ENCODE assay signal across 1 cellular context in genomic region chr3:48301020-48301813, GRCh38.
TF ChIP-seq lines count a peak whose summit lies in the region.

Gene NME6, minus strand, starts transcription at chr3:48301367.

TF ChIP-seq in HepG2, 621 proteins besides CTCF, POLR2A, EP300 and RAD21 (continued from another document):
- TF ChIP-seq ARID5B (CRISPR knock-in tag; IDR thresholded peaks at IDR 0.05) (peak; percentile 38; the same call in 1 of the 2 replicates), PCBP1 (IDR thresholded peaks at IDR 0.05; ENCODE audit: borderline replicate concordance, low read depth, low read length) (no peak; the same call in 1 of the 2 replicates), NFIB (CRISPR knock-in tag; IDR thresholded peaks at IDR 0.05; ENCODE audit: borderline replicate concordance) (peak; percentile 94; the same call in 1 of the 2 replicates), RFX5 (IDR thresholded peaks at IDR 0.05; ENCODE audit: low read depth, low read length) (no peak), RFXANK (CRISPR knock-in tag; IDR thresholded peaks at IDR 0.05) (0 out of 2 replicates have a peak, but pooled peaks have one; percentile 64), KLF13 (CRISPR knock-in tag; IDR thresholded peaks at IDR 0.05) (no peak), RARG (CRISPR knock-in tag; IDR thresholded peaks at IDR 0.05; ENCODE audit: low read depth) (no peak), ZBTB10 (CRISPR knock-in tag; IDR thresholded peaks at IDR 0.05; ENCODE audit: borderline replicate concordance) (peak; percentile 83; the same call in 1 of the 2 replicates), ZNF577 (CRISPR knock-in tag; IDR thresholded peaks at IDR 0.05; ENCODE audit: borderline replicate concordance, low read depth) (no peak), ZFP1 (CRISPR knock-in tag; IDR thresholded peaks at IDR 0.05) (0 out of 2 replicates have a peak, but pooled peaks have one; percentile 20), ZSCAN21 (CRISPR knock-in tag; IDR thresholded peaks at IDR 0.05; ENCODE audit: borderline replicate concordance) (peak; percentile 83; the same call in 1 of the 2 replicates), ZNF83 (CRISPR knock-in tag; IDR thresholded peaks at IDR 0.05; ENCODE audit: borderline replicate concordance) (peak; percentile 46; the same call in 1 of the 2 replicates), MAX (IDR thresholded peaks at IDR 0.05) (peak; percentile 98), ZNF317 (CRISPR knock-in tag; IDR thresholded peaks at IDR 0.05) (peak; percentile 80), ISL2 (CRISPR knock-in tag; IDR thresholded peaks at IDR 0.05) (no peak), ATF1 (CRISPR knock-in tag; IDR thresholded peaks at IDR 0.05) (peak; percentile 73; the same call in 1 of the 2 replicates), TFAP4 (IDR thresholded peaks at IDR 0.05; ENCODE audit: borderline replicate concordance, low read depth) (peak; percentile 34; the same call in 1 of the 2 replicates), TP53 (CRISPR knock-in tag; conservative IDR thresholded peaks at IDR 0.05) (no peak), CREM (IDR thresholded peaks at IDR 0.05) (peak; percentile 64; the same call in 1 of the 2 replicates), CREM (CRISPR knock-in tag; IDR thresholded peaks at IDR 0.05) (no peak; the same call in 1 of the 2 replicates), FOXP1 (IDR thresholded peaks at IDR 0.05) (no peak), FOXP1 (CRISPR knock-in tag; IDR thresholded peaks at IDR 0.05) (no peak), HCFC1 (IDR thresholded peaks at IDR 0.05; ENCODE audit: low read depth, low read length) (peak; percentile 36; the same call in 1 of the 2 replicates), ZNF597 (CRISPR knock-in tag; IDR thresholded peaks at IDR 0.05) (no peak), NFE2L1 (CRISPR knock-in tag; IDR thresholded peaks at IDR 0.05; ENCODE audit: borderline replicate concordance) (peak; percentile 89; the same call in 1 of the 2 replicates), ZNF841 (CRISPR knock-in tag; IDR thresholded peaks at IDR 0.05; ENCODE audit: borderline replicate concordance) (no peak; the same call in 1 of the 2 replicates), MEF2D (CRISPR knock-in tag; IDR thresholded peaks at IDR 0.05) (peak; percentile 81; the same call in 1 of the 2 replicates), PAXIP1 (CRISPR knock-in tag; conservative IDR thresholded peaks at IDR 0.05) (peak; percentile 59), ZNF703 (CRISPR knock-in tag; IDR thresholded peaks at IDR 0.05; ENCODE audit: borderline replicate concordance) (peak; percentile 99), ZNF382 (CRISPR knock-in tag; IDR thresholded peaks at IDR 0.05; ENCODE audit: borderline replicate concordance) (no peak), ZNF512B (CRISPR knock-in tag; IDR thresholded peaks at IDR 0.05; ENCODE audit: borderline replicate concordance) (peak; percentile 59; the same call in 1 of the 2 replicates), GATAD1 (CRISPR knock-in tag; IDR thresholded peaks at IDR 0.05) (peak; percentile 94), KAT8 (CRISPR knock-in tag; IDR thresholded peaks at IDR 0.05) (peak; percentile 95)
TF ChIP-seq in HepG2: peak in this region for 399.
